ENCODE assay signal across 2 cellular contexts in the genomic region with DNA sequence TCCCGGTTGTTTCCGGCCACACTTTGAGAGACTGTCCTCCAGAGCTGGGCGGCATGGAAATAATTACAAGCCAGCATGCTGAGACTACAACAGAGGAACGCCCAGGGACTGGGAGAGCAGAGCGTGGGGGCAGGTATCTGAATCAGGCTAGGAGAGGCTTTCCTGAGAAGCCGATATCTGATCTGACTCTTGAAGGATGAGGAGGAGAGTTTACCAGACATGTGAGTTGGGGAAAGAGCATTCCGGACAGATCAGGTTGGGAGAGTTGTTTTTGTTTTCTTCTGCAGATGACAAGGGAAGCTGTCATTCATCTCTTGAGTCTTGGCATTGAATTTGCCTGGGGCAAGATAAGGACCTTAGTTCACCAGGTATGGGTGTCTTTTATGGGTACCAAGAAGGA.
TF ChIP-seq lines count a peak whose summit lies in the region.

No MANE protein-coding gene starts in this region.

TF ChIP-seq in K562, 482 proteins besides CTCF, POLR2A, EP300 and RAD21 (continues in another document):
- TF ChIP-seq TEAD4 (IDR thresholded peaks at IDR 0.05; ENCODE audit: low read length) (0 out of 2 replicates have a peak, but pooled peaks have one; percentile 16), TEAD4 (CRISPR knock-in tag; IDR thresholded peaks at IDR 0.05; ENCODE audit: borderline replicate concordance) (no peak), MEIS2 (IDR thresholded peaks at IDR 0.05; ENCODE audit: partially characterized antibody) (peak; percentile 59), KDM1A (IDR thresholded peaks at IDR 0.05) (peak in 1 of 2 experiments; percentile 11; a peak in 1 of 4 replicates), SMARCA5 (IDR thresholded peaks at IDR 0.05) (no peak), RBM22 (IDR thresholded peaks at IDR 0.05; ENCODE audit: low read depth, low read length, poor library complexity, severe bottlenecking) (no peak), ARID1B (IDR thresholded peaks at IDR 0.05) (peak; percentile 45), RBM39 (optimal IDR thresholded peaks at IDR 0.05; ENCODE audit: low read depth, low read length) (no peak), EWSR1 (IDR thresholded peaks at IDR 0.05; ENCODE audit: borderline replicate concordance, low read depth, partially characterized antibody) (no peak), CBX3 (IDR thresholded peaks at IDR 0.05; ENCODE audit: borderline replicate concordance in 1 of 2, low read length in 2 of 2) (no peak), RCOR1 (IDR thresholded peaks at IDR 0.05; ENCODE audit: borderline replicate concordance in 1 of 2, low read depth in 2 of 2, low read length in 2 of 2) (peak in 1 of 2 experiments; percentile 60; a peak in 2 of 4 replicates), ZKSCAN8 (CRISPR knock-in tag; IDR thresholded peaks at IDR 0.05) (no peak), JUND (IDR thresholded peaks at IDR 0.05; ENCODE audit: borderline replicate concordance, low read depth, low read length) (no peak), JUND (tag; IDR thresholded peaks at IDR 0.05; ENCODE audit: borderline replicate concordance, low read depth, low read length) (peak; percentile 10; the same call in 1 of the 3 replicates)
- TF ChIP-seq, protein P1, sequence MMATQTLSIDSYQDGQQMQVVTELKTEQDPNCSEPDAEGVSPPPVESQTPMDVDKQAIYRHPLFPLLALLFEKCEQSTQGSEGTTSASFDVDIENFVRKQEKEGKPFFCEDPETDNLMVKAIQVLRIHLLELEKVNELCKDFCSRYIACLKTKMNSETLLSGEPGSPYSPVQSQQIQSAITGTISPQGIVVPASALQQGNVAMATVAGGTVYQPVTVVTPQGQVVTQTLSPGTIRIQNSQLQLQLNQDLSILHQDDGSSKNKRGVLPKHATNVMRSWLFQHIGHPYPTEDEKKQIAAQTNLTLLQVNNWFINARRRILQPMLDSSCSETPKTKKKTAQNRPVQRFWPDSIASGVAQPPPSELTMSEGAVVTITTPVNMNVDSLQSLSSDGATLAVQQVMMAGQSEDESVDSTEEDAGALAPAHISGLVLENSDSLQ (IDR thresholded peaks at IDR 0.05) = peak; percentile 87
- TF ChIP-seq, protein P2, sequence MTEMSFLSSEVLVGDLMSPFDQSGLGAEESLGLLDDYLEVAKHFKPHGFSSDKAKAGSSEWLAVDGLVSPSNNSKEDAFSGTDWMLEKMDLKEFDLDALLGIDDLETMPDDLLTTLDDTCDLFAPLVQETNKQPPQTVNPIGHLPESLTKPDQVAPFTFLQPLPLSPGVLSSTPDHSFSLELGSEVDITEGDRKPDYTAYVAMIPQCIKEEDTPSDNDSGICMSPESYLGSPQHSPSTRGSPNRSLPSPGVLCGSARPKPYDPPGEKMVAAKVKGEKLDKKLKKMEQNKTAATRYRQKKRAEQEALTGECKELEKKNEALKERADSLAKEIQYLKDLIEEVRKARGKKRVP (CRISPR knock-in tag; IDR thresholded peaks at IDR 0.05) = no peak
- TF ChIP-seq, protein P3, sequence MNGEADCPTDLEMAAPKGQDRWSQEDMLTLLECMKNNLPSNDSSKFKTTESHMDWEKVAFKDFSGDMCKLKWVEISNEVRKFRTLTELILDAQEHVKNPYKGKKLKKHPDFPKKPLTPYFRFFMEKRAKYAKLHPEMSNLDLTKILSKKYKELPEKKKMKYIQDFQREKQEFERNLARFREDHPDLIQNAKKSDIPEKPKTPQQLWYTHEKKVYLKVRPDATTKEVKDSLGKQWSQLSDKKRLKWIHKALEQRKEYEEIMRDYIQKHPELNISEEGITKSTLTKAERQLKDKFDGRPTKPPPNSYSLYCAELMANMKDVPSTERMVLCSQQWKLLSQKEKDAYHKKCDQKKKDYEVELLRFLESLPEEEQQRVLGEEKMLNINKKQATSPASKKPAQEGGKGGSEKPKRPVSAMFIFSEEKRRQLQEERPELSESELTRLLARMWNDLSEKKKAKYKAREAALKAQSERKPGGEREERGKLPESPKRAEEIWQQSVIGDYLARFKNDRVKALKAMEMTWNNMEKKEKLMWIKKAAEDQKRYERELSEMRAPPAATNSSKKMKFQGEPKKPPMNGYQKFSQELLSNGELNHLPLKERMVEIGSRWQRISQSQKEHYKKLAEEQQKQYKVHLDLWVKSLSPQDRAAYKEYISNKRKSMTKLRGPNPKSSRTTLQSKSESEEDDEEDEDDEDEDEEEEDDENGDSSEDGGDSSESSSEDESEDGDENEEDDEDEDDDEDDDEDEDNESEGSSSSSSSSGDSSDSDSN (IDR thresholded peaks at IDR 0.05; ENCODE audit: borderline replicate concordance in 1 of 2, low read depth in 2 of 2, low read length in 2 of 2) = peak in 1 of 2 experiments; percentile 76; a peak in 1 of 4 replicates
- TF ChIP-seq, protein P4, sequence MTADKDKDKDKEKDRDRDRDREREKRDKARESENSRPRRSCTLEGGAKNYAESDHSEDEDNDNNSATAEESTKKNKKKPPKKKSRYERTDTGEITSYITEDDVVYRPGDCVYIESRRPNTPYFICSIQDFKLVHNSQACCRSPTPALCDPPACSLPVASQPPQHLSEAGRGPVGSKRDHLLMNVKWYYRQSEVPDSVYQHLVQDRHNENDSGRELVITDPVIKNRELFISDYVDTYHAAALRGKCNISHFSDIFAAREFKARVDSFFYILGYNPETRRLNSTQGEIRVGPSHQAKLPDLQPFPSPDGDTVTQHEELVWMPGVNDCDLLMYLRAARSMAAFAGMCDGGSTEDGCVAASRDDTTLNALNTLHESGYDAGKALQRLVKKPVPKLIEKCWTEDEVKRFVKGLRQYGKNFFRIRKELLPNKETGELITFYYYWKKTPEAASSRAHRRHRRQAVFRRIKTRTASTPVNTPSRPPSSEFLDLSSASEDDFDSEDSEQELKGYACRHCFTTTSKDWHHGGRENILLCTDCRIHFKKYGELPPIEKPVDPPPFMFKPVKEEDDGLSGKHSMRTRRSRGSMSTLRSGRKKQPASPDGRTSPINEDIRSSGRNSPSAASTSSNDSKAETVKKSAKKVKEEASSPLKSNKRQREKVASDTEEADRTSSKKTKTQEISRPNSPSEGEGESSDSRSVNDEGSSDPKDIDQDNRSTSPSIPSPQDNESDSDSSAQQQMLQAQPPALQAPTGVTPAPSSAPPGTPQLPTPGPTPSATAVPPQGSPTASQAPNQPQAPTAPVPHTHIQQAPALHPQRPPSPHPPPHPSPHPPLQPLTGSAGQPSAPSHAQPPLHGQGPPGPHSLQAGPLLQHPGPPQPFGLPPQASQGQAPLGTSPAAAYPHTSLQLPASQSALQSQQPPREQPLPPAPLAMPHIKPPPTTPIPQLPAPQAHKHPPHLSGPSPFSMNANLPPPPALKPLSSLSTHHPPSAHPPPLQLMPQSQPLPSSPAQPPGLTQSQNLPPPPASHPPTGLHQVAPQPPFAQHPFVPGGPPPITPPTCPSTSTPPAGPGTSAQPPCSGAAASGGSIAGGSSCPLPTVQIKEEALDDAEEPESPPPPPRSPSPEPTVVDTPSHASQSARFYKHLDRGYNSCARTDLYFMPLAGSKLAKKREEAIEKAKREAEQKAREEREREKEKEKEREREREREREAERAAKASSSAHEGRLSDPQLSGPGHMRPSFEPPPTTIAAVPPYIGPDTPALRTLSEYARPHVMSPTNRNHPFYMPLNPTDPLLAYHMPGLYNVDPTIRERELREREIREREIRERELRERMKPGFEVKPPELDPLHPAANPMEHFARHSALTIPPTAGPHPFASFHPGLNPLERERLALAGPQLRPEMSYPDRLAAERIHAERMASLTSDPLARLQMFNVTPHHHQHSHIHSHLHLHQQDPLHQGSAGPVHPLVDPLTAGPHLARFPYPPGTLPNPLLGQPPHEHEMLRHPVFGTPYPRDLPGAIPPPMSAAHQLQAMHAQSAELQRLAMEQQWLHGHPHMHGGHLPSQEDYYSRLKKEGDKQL (CRISPR knock-in tag; IDR thresholded peaks at IDR 0.05; ENCODE audit: borderline replicate concordance) = no peak

TF ChIP-seq in SK-N-SH, 30 proteins besides CTCF, POLR2A, EP300 and RAD21:
- TF ChIP-seq CHD2 (IDR thresholded peaks at IDR 0.05; ENCODE audit: low read length, partially characterized antibody) = no peak
- TF ChIP-seq, protein P5, sequence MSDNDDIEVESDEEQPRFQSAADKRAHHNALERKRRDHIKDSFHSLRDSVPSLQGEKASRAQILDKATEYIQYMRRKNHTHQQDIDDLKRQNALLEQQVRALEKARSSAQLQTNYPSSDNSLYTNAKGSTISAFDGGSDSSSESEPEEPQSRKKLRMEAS (IDR thresholded peaks at IDR 0.05; ENCODE audit: low read depth) = no peak
- TF ChIP-seq ELF1 (IDR thresholded peaks at IDR 0.05) = no peak
- no peak for TF ChIP-seq RXRA (IDR thresholded peaks at IDR 0.05; ENCODE audit: borderline replicate concordance, low read depth)
- TF ChIP-seq, protein P6, sequence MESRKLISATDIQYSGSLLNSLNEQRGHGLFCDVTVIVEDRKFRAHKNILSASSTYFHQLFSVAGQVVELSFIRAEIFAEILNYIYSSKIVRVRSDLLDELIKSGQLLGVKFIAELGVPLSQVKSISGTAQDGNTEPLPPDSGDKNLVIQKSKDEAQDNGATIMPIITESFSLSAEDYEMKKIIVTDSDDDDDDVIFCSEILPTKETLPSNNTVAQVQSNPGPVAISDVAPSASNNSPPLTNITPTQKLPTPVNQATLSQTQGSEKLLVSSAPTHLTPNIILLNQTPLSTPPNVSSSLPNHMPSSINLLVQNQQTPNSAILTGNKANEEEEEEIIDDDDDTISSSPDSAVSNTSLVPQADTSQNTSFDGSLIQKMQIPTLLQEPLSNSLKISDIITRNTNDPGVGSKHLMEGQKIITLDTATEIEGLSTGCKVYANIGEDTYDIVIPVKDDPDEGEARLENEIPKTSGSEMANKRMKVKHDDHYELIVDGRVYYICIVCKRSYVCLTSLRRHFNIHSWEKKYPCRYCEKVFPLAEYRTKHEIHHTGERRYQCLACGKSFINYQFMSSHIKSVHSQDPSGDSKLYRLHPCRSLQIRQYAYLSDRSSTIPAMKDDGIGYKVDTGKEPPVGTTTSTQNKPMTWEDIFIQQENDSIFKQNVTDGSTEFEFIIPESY (IDR thresholded peaks at IDR 0.05; ENCODE audit: borderline replicate concordance, low read depth) = no peak
- no peak for TF ChIP-seq FOXJ3 (CRISPR knock-in tag; IDR thresholded peaks at IDR 0.05)
- no peak for TF ChIP-seq RCOR1 (IDR thresholded peaks at IDR 0.05; ENCODE audit: low read length)
- TF ChIP-seq, protein P7, sequence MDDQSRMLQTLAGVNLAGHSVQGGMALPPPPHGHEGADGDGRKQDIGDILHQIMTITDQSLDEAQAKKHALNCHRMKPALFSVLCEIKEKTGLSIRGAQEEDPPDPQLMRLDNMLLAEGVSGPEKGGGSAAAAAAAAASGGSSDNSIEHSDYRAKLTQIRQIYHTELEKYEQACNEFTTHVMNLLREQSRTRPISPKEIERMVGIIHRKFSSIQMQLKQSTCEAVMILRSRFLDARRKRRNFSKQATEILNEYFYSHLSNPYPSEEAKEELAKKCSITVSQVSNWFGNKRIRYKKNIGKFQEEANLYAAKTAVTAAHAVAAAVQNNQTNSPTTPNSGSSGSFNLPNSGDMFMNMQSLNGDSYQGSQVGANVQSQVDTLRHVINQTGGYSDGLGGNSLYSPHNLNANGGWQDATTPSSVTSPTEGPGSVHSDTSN (IDR thresholded peaks at IDR 0.05) = no peak
- TF ChIP-seq, protein P8, sequence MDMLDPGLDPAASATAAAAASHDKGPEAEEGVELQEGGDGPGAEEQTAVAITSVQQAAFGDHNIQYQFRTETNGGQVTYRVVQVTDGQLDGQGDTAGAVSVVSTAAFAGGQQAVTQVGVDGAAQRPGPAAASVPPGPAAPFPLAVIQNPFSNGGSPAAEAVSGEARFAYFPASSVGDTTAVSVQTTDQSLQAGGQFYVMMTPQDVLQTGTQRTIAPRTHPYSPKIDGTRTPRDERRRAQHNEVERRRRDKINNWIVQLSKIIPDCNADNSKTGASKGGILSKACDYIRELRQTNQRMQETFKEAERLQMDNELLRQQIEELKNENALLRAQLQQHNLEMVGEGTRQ (IDR thresholded peaks at IDR 0.05; ENCODE audit: borderline replicate concordance, low read depth, low read length) = no peak
- no peak for TF ChIP-seq TEAD4 (IDR thresholded peaks at IDR 0.05; ENCODE audit: borderline replicate concordance, insufficient read depth)
- TF ChIP-seq FOSL2 (IDR thresholded peaks at IDR 0.05; ENCODE audit: borderline replicate concordance, low read depth) = no peak
TF ChIP-seq in SK-N-SH: peak in this region for 0.
